8 cellular contexts compared by ENCODE assay signal in the genomic region with DNA sequence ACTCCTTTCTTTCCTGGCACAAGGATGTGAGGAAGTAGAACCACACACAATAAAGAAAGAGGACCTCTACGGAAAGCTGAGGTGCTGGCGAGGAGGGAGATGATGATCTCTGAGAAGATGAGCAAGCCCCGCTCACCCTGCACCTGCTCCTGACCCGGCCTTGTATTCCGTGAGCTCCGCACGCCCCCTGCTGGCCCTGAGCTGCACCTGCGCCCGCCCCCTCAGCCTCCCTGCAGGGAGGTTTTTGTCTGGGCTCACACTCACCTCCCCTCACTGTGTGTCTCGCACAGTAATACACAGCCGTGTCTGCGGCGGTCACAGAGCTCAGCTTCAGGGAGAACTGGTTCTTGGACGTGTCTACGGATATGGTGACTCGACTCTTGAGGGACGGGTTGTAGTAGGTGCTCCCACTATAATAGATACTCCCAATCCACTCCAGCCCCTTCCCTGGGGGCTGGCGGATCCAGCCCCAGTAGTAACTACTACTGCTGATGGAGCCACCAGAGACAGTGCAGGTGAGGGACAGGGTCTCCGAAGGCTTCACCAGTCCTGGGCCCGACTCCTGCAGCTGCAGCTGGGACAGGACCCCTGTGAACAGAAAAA.
DNase-seq lines count a peak whose midpoint lies in the region; TF ChIP-seq lines count a peak whose summit lies in the region.
"Not testable (repeated sequence)": the region's sequence is repeated elsewhere in the genome, so short reads cannot be mapped to it uniquely, and the experiment has no call there.

No MANE protein-coding gene starts in this region.

- H3K9me3 Mint-ChIP-seq in Calu3 (ENCODE audit: low read depth, unreplicated experiment), result not testable (repeated sequence)
- H3K9me3 Mint-ChIP-seq in neural progenitor cell, result peaks cover 35% of the 10 kb centered on the region

- H3K9me3 ChIP-seq in effector memory CD4-positive, alpha-beta T cell (ENCODE audit: control insufficient read depth, low read length), result not testable (repeated sequence)
- peaks cover 13% of the 10 kb centered on the region for H3K9me3 ChIP-seq in neural progenitor cell (ENCODE audit: low read depth)

- not testable (repeated sequence) for H3F3A ChIP-seq in neural progenitor cell (ENCODE audit: low read depth)

- POLR2A ChIA-PET in HEK293T (lab: Yijun Ruan, JAX), result not testable (repeated sequence)

- H3K27me3 Mint-ChIP-seq in Calu3 (ENCODE audit: unreplicated experiment), result peaks cover 47% of the 10 kb centered on the region
- H3K27me3 Mint-ChIP-seq in neural progenitor cell (ENCODE audit: insufficient read depth, low read depth), result not testable (repeated sequence)

- intact Hi-C loops in Calu3 (cut with micrococcal nuclease; ENCODE audit: unreplicated experiment), result not testable (repeated sequence)

- not testable (repeated sequence) for H3K27ac ChIP-seq in effector memory CD4-positive, alpha-beta T cell (ENCODE audit: insufficient read depth, low read length, poor library complexity, severe bottlenecking); neural progenitor cell

- not testable (repeated sequence) for H2AFZ ChIP-seq in neural progenitor cell (replicated peaks)

- DNase-seq in Calu3, result peak; percentile 68
- DNase-seq in HEK293T (ENCODE audit: extremely low spot score), result peak; percentile 15
- peak; percentile 8 for DNase-seq in NCI-H2171 (lab: John Stamatoyannopoulos, UW)
- DNase-seq in T-helper 2 cell, result peak in 4 of 5 experiments; percentile 37 to 71 (median 54)
- peak; percentile 54 for DNase-seq in activated T-cell treated with anti-CD3 and anti-CD28 coated beads for 24 hours (ENCODE audit: low read depth)
- DNase-seq in effector memory CD4-positive, alpha-beta T cell, result peak; percentile 47 to 58 (median 50)
- not testable (repeated sequence) for DNase-seq in neural progenitor cell (ENCODE audit: low spot score)
- DNase-seq in stimulated activated CD8-positive, alpha-beta memory T cell treated with anti-CD3 and anti-CD28 coated beads, Interleukin-7, amount 100 ng/mL, for 24 hours (ENCODE audit: low read depth), result peak; percentile 52

- not testable (repeated sequence) for BruUV-seq in Calu3 (replicated peaks; lab: Mats Ljungman, UMichigan)

- not testable (repeated sequence) for H3K4me2 ChIP-seq in neural progenitor cell

- not testable (repeated sequence) for H3K36me3 ChIP-seq in effector memory CD4-positive, alpha-beta T cell (ENCODE audit: control insufficient read depth, insufficient read depth, low read length); neural progenitor cell

- TF ChIP-seq CTCF in Calu3 (IDR thresholded peaks at IDR 0.05; ENCODE audit: unreplicated experiment), result peak; percentile 71
- peak; percentile 18 for TF ChIP-seq CTCF in neural progenitor cell (IDR thresholded peaks at IDR 0.05)

- not testable (repeated sequence) for H3K79me2 ChIP-seq in neural progenitor cell (ENCODE audit: low read depth)

- H3K27me3 ChIP-seq in effector memory CD4-positive, alpha-beta T cell (replicated peaks; ENCODE audit: control insufficient read depth, insufficient read depth, low read length, poor library complexity, severe bottlenecking); neural progenitor cell: not testable (repeated sequence)

- CTCF ChIA-PET in Calu3 (lab: Charles Lee) (interaction anchor here (0.6 kb wide), 1 partner anchor 217 kb away, joined by 3 read pairs; no protein-coding TSS in a partner anchor), HEK293T (lab: Yijun Ruan, JAX) (interaction anchor here (0.6 to 1.0 kb wide), 4 partner anchors 9 to 262 kb away, joined by 3 to 5 read pairs (median 3); no protein-coding TSS in a partner anchor)

- not testable (repeated sequence) for H3K4me1 ChIP-seq in effector memory CD4-positive, alpha-beta T cell (ENCODE audit: control insufficient read depth, insufficient read depth, low read length, poor library complexity, severe bottlenecking); neural progenitor cell

- H3K9ac ChIP-seq in neural progenitor cell, result not testable (repeated sequence)

- not testable (repeated sequence) for H3K4me1 Mint-ChIP-seq in Calu3 (ENCODE audit: low read depth, unreplicated experiment); neural progenitor cell

- H3K4me3 Mint-ChIP-seq in Calu3 (ENCODE audit: low read depth, unreplicated experiment); neural progenitor cell: not testable (repeated sequence)

- H3K36me3 Mint-ChIP-seq in Calu3 (ENCODE audit: insufficient read depth, unreplicated experiment); neural progenitor cell: not testable (repeated sequence)

- not testable (repeated sequence) for H4K20me1 ChIP-seq in neural progenitor cell (ENCODE audit: low read depth)

- H3K4me3 ChIP-seq in effector memory CD4-positive, alpha-beta T cell (ENCODE audit: insufficient read depth, low read depth, low read length, poor library complexity, severe bottlenecking); neural progenitor cell: not testable (repeated sequence)

- H3K27ac Mint-ChIP-seq in Calu3 (ENCODE audit: unreplicated experiment); neural progenitor cell: not testable (repeated sequence)
